ENCODE assay signal across 8 cellular contexts in genomic region chr19:8575467-8575997, GRCh38. TPM values are rescaled to one million over a fixed set of nuclear protein-coding genes. Genes with fewer than 3 reads are reported as not detected.
DNase-seq lines count a peak whose midpoint lies in the region; ATAC-seq and TF ChIP-seq lines count a peak whose summit lies in the region.

No MANE protein-coding gene starts in this region.

- H3K27me3 Mint-ChIP-seq in CD14-positive monocyte (ENCODE audit: low read depth in 3 of 3) = peaks cover 0 to 2% (median 0%) of the 10 kb centered on the region in 3 donors

- peak overlapping the region; percentile 98 to 100 for H3K4me3 Mint-ChIP-seq in CD14-positive monocyte

- H3K36me3 ChIP-seq in mucosa of descending colon (ENCODE audit: low read depth) = no peaks in the 10 kb centered on the region

- H3K4me1 ChIP-seq in mucosa of descending colon (ENCODE audit: low read depth) = peaks cover under 1% of the 10 kb centered on the region

- ATAC-seq in mucosa of descending colon (peak; percentile 41), GM18870 (IDR thresholded peaks at IDR 0.05; ENCODE audit: unreplicated experiment) (no peak)

- peaks cover 0 to 6% (median 0%) of the 10 kb centered on the region in 7 donors for H3K9me3 Mint-ChIP-seq in CD14-positive monocyte

- DNase-seq in CD14-positive monocyte (ENCODE audit: low spot score) = no peak
- peak; percentile 81 for DNase-seq in OCI-M1 (lab: John Stamatoyannopoulos, UW)
- peak; percentile 59 for DNase-seq in activated naive CD4-positive, alpha-beta T cell treated with Interleukin-2 at 50 U/mL for 16 hours
- DNase-seq in mucosa of descending colon = peak in 1 of 3 donors; percentile 31
- DNase-seq in NCI-H446 (lab: John Stamatoyannopoulos, UW) = no peak
- DNase-seq in NAMALWA (ENCODE audit: low spot score) = no peak
- no peak for DNase-seq in dermis blood vessel endothelial cell

- H3K4me1 Mint-ChIP-seq in CD14-positive monocyte = peaks cover 78% of the 10 kb centered on the region

- peaks cover 44 to 52% of the 10 kb centered on the region in 2 donors for H3K36me3 Mint-ChIP-seq in CD14-positive monocyte

- H3K9me3 ChIP-seq in mucosa of descending colon = no peaks in the 10 kb centered on the region

- peak overlapping the region; percentile 96 to 99 (median 99) for H3K27ac Mint-ChIP-seq in CD14-positive monocyte

- no peak overlapping the region for H3K4me3 ChIP-seq in mucosa of descending colon

- TF ChIP-seq CTCF in CD14-positive monocyte (IDR thresholded peaks at IDR 0.05) (no peak), mucosa of descending colon (IDR thresholded peaks at IDR 0.05) (no peak)

- intact Hi-C loops in CD14-positive monocyte (cut with micrococcal nuclease) (loop anchor here (5.0 to 10.0 kb wide), 4 partner anchors 33 to 221 kb away; partner anchors contain the start of gene MARCHF2 (in 1 of the 2)), mucosa of descending colon (cut with DNase I, micrococcal nuclease) (no loop called here)

RNA-seq across cellular contexts. Expression of gene MYO1F, which starts 1.7 kb away (rescaled TPM):
- polyA plus RNA-seq in CD14-positive monocyte = 100 to 1,000 TPM; 121 to 197 TPM
- total RNA-seq in mucosa of descending colon (10 to 100 TPM in 2 of 3 donors, 1 to 10 TPM in 1; 8.5 to 26.5 (median 21.0) TPM), dermis blood vessel endothelial cell (0.14 and 0.34 TPM in 2 replicates)

RNA-seq across cellular contexts. Expression of gene ADAMTS10, which starts 35.0 kb away (rescaled TPM):
- polyA plus RNA-seq in CD14-positive monocyte = not detected
- 10 to 100 TPM in 1 of 3 donors, 1 to 10 TPM in 2; 4.6 to 23.5 (median 7.1) TPM for total RNA-seq in mucosa of descending colon
- total RNA-seq in dermis blood vessel endothelial cell = 4.8 and 13.8 TPM in 2 replicates

RNA-seq across cellular contexts. Expression of gene NFILZ, which starts 54.9 kb away (rescaled TPM):
- not detected for polyA plus RNA-seq in CD14-positive monocyte
- total RNA-seq in mucosa of descending colon (not detected), dermis blood vessel endothelial cell (not detected in 2 replicates)

Comparison
In these comparisons a context has a peak if more than half of its experiments do, and no peak if none do; other contexts are left out.
1. DNase-seq: peak in OCI-M1 (single experiment) and activated naive CD4-positive, alpha-beta T cell treated with Interleukin-2 at 50 U/mL for 16 hours (single experiment); none in CD14-positive monocyte (single experiment), NCI-H446 (0 of 2), NAMALWA (single experiment) and dermis blood vessel endothelial cell (single experiment).
2. intact Hi-C loops: an anchor here in CD14-positive monocyte (5.0 to 10.0 kb wide); none called in mucosa of descending colon.